In genomic region chr20:33262658-33263065, GRCh38 we compare ENCODE assay signal across 8 cellular contexts. TPM values are rescaled to one million over a fixed set of nuclear protein-coding genes. Genes with fewer than 3 reads are reported as not detected.
DNase-seq lines count a peak whose midpoint lies in the region; ATAC-seq, FAIRE-seq and TF ChIP-seq lines count a peak whose summit lies in the region.

No MANE protein-coding gene starts in this region.

- no peak overlapping the region for H3K4me2 ChIP-seq in mesendoderm (ENCODE audit: low read length)

- H3K9ac ChIP-seq in NT2/D1 (ENCODE audit: insufficient read length, low read depth) (no peak overlapping the region), mesendoderm (ENCODE audit: low read length) (no peak overlapping the region)

- no peak overlapping the region for H2BK15ac ChIP-seq in mesendoderm (replicated peaks; ENCODE audit: low read depth)

- H4K8ac ChIP-seq in mesendoderm (ENCODE audit: low read depth, low read length), result no peak overlapping the region

- ATAC-seq in HG03342 (IDR thresholded peaks at IDR 0.05; ENCODE audit: unreplicated experiment), result no peak
- ATAC-seq in GM21447 (IDR thresholded peaks at IDR 0.05; ENCODE audit: unreplicated experiment), result no peak

- H3K18ac ChIP-seq in mesendoderm (ENCODE audit: low read length), result no peak overlapping the region

- no peaks in the 10 kb centered on the region for H3K79me2 ChIP-seq in mesendoderm (ENCODE audit: control insufficient read depth, insufficient read depth, low read length)

- no peak overlapping the region for H2BK120ac ChIP-seq in mesendoderm (ENCODE audit: low read depth, low read length)

- TF ChIP-seq CTCF in D721Med (IDR thresholded peaks at IDR 0.05; ENCODE audit: insufficient read depth, missing control alignments), result peak; percentile 72
- TF ChIP-seq CTCF in HL-60 (IDR thresholded peaks at IDR 0.05; ENCODE audit: insufficient read depth, low read length), result peak; percentile 97

- no CpG with 5 or more reads among the region's 5 CpGs for WGBS in mesendoderm (ENCODE audit: extremely low coverage, insufficient coverage, low lambda C conversion rate)

- H2BK5ac ChIP-seq in mesendoderm (ENCODE audit: low read length), result no peak overlapping the region

- no peak for DNase-seq in D721Med (ENCODE audit: insufficient read length, low spot score)
- peak; percentile 69 to 89 for DNase-seq in HL-60 (ENCODE audit: low read depth in 1 of 2, low spot score in 1 of 2)
- DNase-seq in NT2/D1 (ENCODE audit: low read depth, low spot score), result peak; percentile 40
- DNase-seq in mesendoderm, result peak; percentile 82
- DNase-seq in activated CD4-positive, CD25-positive, alpha-beta regulatory T cell treated with anti-CD3 and anti-CD28 coated beads, Interleukin-2, amount 50 U/mL, for 72 hours, result no peak

- H3K9me3 ChIP-seq in NT2/D1 (ENCODE audit: insufficient read depth, low read length), result no peaks in the 10 kb centered on the region

- no peak overlapping the region for H3K4me3 ChIP-seq in HL-60 (replicated peaks; ENCODE audit: insufficient read depth, low read length)
- no peak overlapping the region for H3K4me3 ChIP-seq in NT2/D1 (ENCODE audit: insufficient read length, low read depth)
- H3K4me3 ChIP-seq in mesendoderm (ENCODE audit: low read length), result no peak overlapping the region

- no peak overlapping the region for H2AK5ac ChIP-seq in mesendoderm (ENCODE audit: low read length)

- H3K27me3 ChIP-seq in HL-60 (ENCODE audit: insufficient read depth, poor library complexity, severe bottlenecking), result no peaks in the 10 kb centered on the region
- no peaks in the 10 kb centered on the region for H3K27me3 ChIP-seq in NT2/D1 (ENCODE audit: insufficient read depth, insufficient read length)
- no peaks in the 10 kb centered on the region for H3K27me3 ChIP-seq in mesendoderm (ENCODE audit: insufficient read depth, low read length, poor library complexity)

- H3K56ac ChIP-seq in mesendoderm (ENCODE audit: low read length), result no peak overlapping the region

- H3K36me3 ChIP-seq in NT2/D1 (ENCODE audit: insufficient read depth, insufficient read length, low read length) (no peaks in the 10 kb centered on the region), mesendoderm (ENCODE audit: control insufficient read depth, insufficient read depth, low read length) (no peaks in the 10 kb centered on the region)

- H3K4ac ChIP-seq in mesendoderm (ENCODE audit: low read depth, low read length), result no peak overlapping the region

- H3K27ac ChIP-seq in HL-60 (replicated peaks) (peak overlapping the region; percentile 93), cingulate gyrus (ENCODE audit: low read depth, low read length) (peak overlapping the region; percentile 31), mesendoderm (ENCODE audit: low read depth, low read length) (no peak overlapping the region)

- no peak overlapping the region for H4K5ac ChIP-seq in mesendoderm (ENCODE audit: low read length)

- H3K79me1 ChIP-seq in mesendoderm (ENCODE audit: low read length), result no peaks in the 10 kb centered on the region

- FAIRE-seq in D721Med (lab: Jason Lieb, UNC), result peak; percentile 63

- H3K4me1 ChIP-seq in NT2/D1 (ENCODE audit: insufficient read depth, insufficient read length) (no peaks in the 10 kb centered on the region), mesendoderm (ENCODE audit: control insufficient read depth, low read depth, low read length) (no peaks in the 10 kb centered on the region)

- H3K23ac ChIP-seq in mesendoderm (ENCODE audit: low read length), result no peak overlapping the region

RNA-seq across cellular contexts. Expression of gene BPIFB1, which starts 20.4 kb away (rescaled TPM):
- not detected for polyA plus RNA-seq in mesendoderm (2013, experiment 1 of 2)
- not detected for polyA plus RNA-seq in mesendoderm (2013, experiment 2 of 2)

RNA-seq across cellular contexts. Expression of gene BPIFA1, which starts 26.9 kb away (rescaled TPM):
- not detected for polyA plus RNA-seq in mesendoderm (2013, experiment 1 of 2)
- not detected for polyA plus RNA-seq in mesendoderm (2013, experiment 2 of 2)

RNA-seq across cellular contexts. Expression of gene BPIFA3, which starts 45.5 kb away (rescaled TPM):
- not detected for polyA plus RNA-seq in mesendoderm (2013, experiment 1 of 2)
- polyA plus RNA-seq in mesendoderm (2013, experiment 2 of 2), result not detected

Comparison
In these comparisons a context has a peak if more than half of its experiments do, and no peak if none do; other contexts are left out.
1. DNase-seq: peak in HL-60 (2 of 2), NT2/D1 (single experiment) and mesendoderm (single experiment); none in D721Med (single experiment) and activated CD4-positive, CD25-positive, alpha-beta regulatory T cell treated with anti-CD3 and anti-CD28 coated beads, Interleukin-2, amount 50 U/mL, for 72 hours (single experiment).